ENCODE assay signal across 20 cellular contexts in the genomic region with DNA sequence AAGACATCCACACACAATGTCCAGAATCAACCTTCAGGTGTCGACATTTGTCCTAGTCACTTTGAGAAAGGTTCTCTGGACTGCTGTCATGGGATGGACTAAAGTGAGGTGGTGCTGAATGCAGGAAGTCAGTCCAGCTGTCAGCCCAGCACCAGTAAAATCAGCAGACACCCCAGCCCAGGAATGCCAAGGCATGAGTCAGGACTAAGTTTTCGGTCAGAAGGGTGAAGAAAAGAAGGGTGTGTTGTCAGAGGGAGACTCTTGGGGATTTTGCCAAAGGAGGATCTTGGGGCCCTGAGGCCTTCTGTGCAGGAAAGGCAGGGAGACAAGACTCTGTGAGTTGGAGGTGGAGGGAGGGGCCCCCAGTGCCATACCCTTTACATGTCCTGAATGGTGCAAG.
DNase-seq lines count a peak whose midpoint lies in the region; ATAC-seq and TF ChIP-seq lines count a peak whose summit lies in the region.
"Had no signal": no experiment of that assay in that cellular context is flagged by ENCODE, and none has a peak within 500 bp of the region (broad histone marks: within the 10 kb centered on the region; RNA-seq: fewer than 3 reads in every experiment).

No MANE protein-coding gene starts in this region.

- no peaks in the 10 kb centered on the region for H3K4me1 ChIP-seq in breast epithelium
- H3K4me1 ChIP-seq in PC-3 (ENCODE audit: insufficient read depth, low read length), result no peaks in the 10 kb centered on the region

- peaks cover 38% of the 10 kb centered on the region for H3K4me1 Mint-ChIP-seq in MCF 10A (ENCODE audit: insufficient read depth, unreplicated experiment)
- H3K4me1 Mint-ChIP-seq in activated T-cell treated with anti-CD3 and anti-CD28 coated beads, Interleukin-2, amount 50 U/mL, for 24 hours (ENCODE audit: low read depth), result no peaks in the 10 kb centered on the region
- no peaks in the 10 kb centered on the region for H3K4me1 Mint-ChIP-seq in CD4-positive, alpha-beta T cell (ENCODE audit: low read depth)
- H3K4me1 Mint-ChIP-seq: activated CD4-positive, alpha-beta T cell treated with anti-CD3 and anti-CD28 coated beads, Interleukin-2, amount 10 ng/mL, durations not matched to agents 24 days and 14 days; CD14-positive monocyte had no signal

- no peaks in the 10 kb centered on the region for H3K36me3 Mint-ChIP-seq in MCF 10A (ENCODE audit: insufficient read depth, unreplicated experiment)
- no peaks in the 10 kb centered on the region for H3K36me3 Mint-ChIP-seq in activated T-cell treated with anti-CD3 and anti-CD28 coated beads, Interleukin-2, amount 50 U/mL, for 24 hours (ENCODE audit: low read depth)
- no peaks in the 10 kb centered on the region for H3K36me3 Mint-ChIP-seq in CD4-positive, alpha-beta T cell (ENCODE audit: low read depth)
- H3K36me3 Mint-ChIP-seq: CD14-positive monocyte, neural progenitor cell had no signal

- POLR2A ChIA-PET in MCF 10A (lab: Yijun Ruan, JAX) (interaction anchor here (0.6 to 1.3 kb wide), 4 partner anchors 23 to 489 kb away, joined by 3 to 4 read pairs (median 3); a partner anchor contains a TSS), PC-3 (lab: Charles Lee; ENCODE audit: unreplicated experiment) (no interaction called here)
- POLR2A ChIA-PET in CD4-positive, alpha-beta T cell (lab: Charles Lee), result no interaction called here

- H3K27me3 Mint-ChIP-seq in MCF 10A (ENCODE audit: insufficient read depth, unreplicated experiment), result peaks cover 21% of the 10 kb centered on the region
- peaks cover 27% of the 10 kb centered on the region for H3K27me3 Mint-ChIP-seq in activated T-cell treated with anti-CD3 and anti-CD28 coated beads, Interleukin-2, amount 50 U/mL, for 24 hours
- peaks cover 48% of the 10 kb centered on the region for H3K27me3 Mint-ChIP-seq in CD4-positive, alpha-beta T cell

- intact Hi-C loops in MCF 10A (cut with micrococcal nuclease) (loop anchor here (2.0 to 5.0 kb wide), 2 partner anchors 37 to 111 kb away; no protein-coding TSS in a partner anchor), breast epithelium (cut with DNase I; ENCODE audit: low total_unique reads) (no loop called here), PC-3 (cut with micrococcal nuclease) (no loop called here)
- intact Hi-C loops in CD4-positive, alpha-beta T cell (cut with DNase I, micrococcal nuclease), result no loop called here

- no peak overlapping the region for H3K4me3 ChIP-seq in breast epithelium
- no peak overlapping the region for H3K4me3 ChIP-seq in PC-3 (ENCODE audit: low read length)
- no peak overlapping the region for H3K4me3 ChIP-seq in fibroblast of mammary gland (ENCODE audit: control insufficient read depth, low read depth, low read length)
- H3K4me3 ChIP-seq: neural progenitor cell had no signal

- DNase-seq in MCF 10A (ENCODE audit: unreplicated experiment) (peak; percentile 70), breast epithelium (ENCODE audit: low spot score in 2 of 2) (no peak), PC-3 (peak; percentile 31), fibroblast of mammary gland (ENCODE audit: low read depth) (peak; percentile 27), GM19238 (ENCODE audit: insufficient read length, low spot score) (no peak)
- no peak for DNase-seq in activated T-cell treated with anti-CD3 and anti-CD28 coated beads, Interleukin-2, amount 50 U/mL, for 24 hours
- no peak for DNase-seq in CD4-positive, alpha-beta T cell
- DNase-seq: activated CD4-positive, alpha-beta T cell treated with anti-CD3 and anti-CD28 coated beads, Interleukin-2, amount 10 ng/mL, durations not matched to agents 24 days and 14 days; activated CD8-positive, alpha-beta memory T cell treated with anti-CD3 and anti-CD28 coated beads, Interleukin-2, amount 50 U/mL, for 4 hours; activated gamma-delta T cell; left colon; NCI-H187; NCI-H345; RPMI8226; stimulated activated CD8-positive, alpha-beta memory T cell treated with anti-CD3 and anti-CD28 coated beads, Interleukin-4, amount 100 ng/mL, for 48 hours had no signal

- H3F3A ChIP-seq in PC-3 (ENCODE audit: low read length, unreplicated experiment), result no peaks in the 10 kb centered on the region

- H3K9me3 ChIP-seq in breast epithelium (no peaks in the 10 kb centered on the region), PC-3 (ENCODE audit: low read length) (no peaks in the 10 kb centered on the region)
- H3K9me3 ChIP-seq in CD4-positive, alpha-beta T cell (ENCODE audit: control insufficient read depth, low read length), result no peaks in the 10 kb centered on the region

- H3K9me2 ChIP-seq in PC-3 (replicated peaks; ENCODE audit: low read length), result no peaks in the 10 kb centered on the region

- no peaks in the 10 kb centered on the region for H4K20me1 ChIP-seq in PC-3 (ENCODE audit: low read length)

- H3K4me2 ChIP-seq in PC-3 (ENCODE audit: low read length), result no peak overlapping the region
- H3K4me2 ChIP-seq: neural progenitor cell had no signal

- H3K9me3 Mint-ChIP-seq in MCF 10A (ENCODE audit: unreplicated experiment), result peaks cover 4% of the 10 kb centered on the region
- no peaks in the 10 kb centered on the region for H3K9me3 Mint-ChIP-seq in activated T-cell treated with anti-CD3 and anti-CD28 coated beads, Interleukin-2, amount 50 U/mL, for 24 hours
- H3K9me3 Mint-ChIP-seq in CD4-positive, alpha-beta T cell, result no peaks in the 10 kb centered on the region
- H3K9me3 Mint-ChIP-seq: activated CD4-positive, alpha-beta T cell treated with anti-CD3 and anti-CD28 coated beads, Interleukin-2, amount 10 ng/mL, durations not matched to agents 24 days and 14 days; neural progenitor cell had no signal

- no peak for TF ChIP-seq POLR2A in breast epithelium (IDR thresholded peaks at IDR 0.05)

- CTCF ChIA-PET in MCF 10A (lab: Yijun Ruan, JAX) (interaction anchor here (1.0 to 1.7 kb wide), 3 partner anchors 15 to 135 kb away, joined by 3 to 5 read pairs (median 4); no protein-coding TSS in a partner anchor), PC-3 (lab: Charles Lee) (no interaction called here)
- CTCF ChIA-PET in CD4-positive, alpha-beta T cell (lab: Charles Lee), result no interaction called here

- H2AFZ ChIP-seq in PC-3 (ENCODE audit: low read length), result no peak overlapping the region
- H2AFZ ChIP-seq: neural progenitor cell had no signal

- H3K79me2 ChIP-seq in PC-3 (ENCODE audit: low read length), result no peaks in the 10 kb centered on the region

- BruUV-seq in MCF 10A (replicated peaks; lab: Mats Ljungman, UMichigan) (no TSS peak), PC-3 (replicated peaks; lab: Mats Ljungman, UMichigan) (no TSS peak)

- TF ChIP-seq CTCF in MCF 10A (IDR thresholded peaks at IDR 0.05; ENCODE audit: unreplicated experiment) (no peak), breast epithelium (IDR thresholded peaks at IDR 0.05) (no peak), PC-3 (conservative IDR thresholded peaks at IDR 0.05; ENCODE audit: low read depth, low read length) (no peak), fibroblast of mammary gland (conservative IDR thresholded peaks at IDR 0.05; ENCODE audit: control insufficient read depth, insufficient read depth, low read depth, low read length) (no peak)
- no peak for TF ChIP-seq CTCF in CD4-positive, alpha-beta T cell (IDR thresholded peaks at IDR 0.05)

- H3K4me3 Mint-ChIP-seq in MCF 10A (ENCODE audit: unreplicated experiment), result no peak overlapping the region
- H3K4me3 Mint-ChIP-seq in activated T-cell treated with anti-CD3 and anti-CD28 coated beads, Interleukin-2, amount 50 U/mL, for 24 hours, result no peak overlapping the region
- H3K4me3 Mint-ChIP-seq in CD4-positive, alpha-beta T cell, result no peak overlapping the region
- H3K4me3 Mint-ChIP-seq: activated CD4-positive, alpha-beta T cell treated with anti-CD3 and anti-CD28 coated beads, Interleukin-2, amount 10 ng/mL, durations not matched to agents 24 days and 14 days; CD14-positive monocyte; neural progenitor cell had no signal

- no peak overlapping the region for H3K27ac ChIP-seq in breast epithelium
- H3K27ac ChIP-seq in PC-3 (ENCODE audit: low read length), result no peak overlapping the region
- no peak overlapping the region for H3K27ac ChIP-seq in CD4-positive, alpha-beta T cell (ENCODE audit: low read depth, low read length)
- H3K27ac ChIP-seq: 22Rv1, neural progenitor cell had no signal

- no peak overlapping the region for H3K9ac ChIP-seq in PC-3 (ENCODE audit: low read length)
- H3K9ac ChIP-seq: neural progenitor cell had no signal

- peak overlapping the region; percentile 40 for H3K27ac Mint-ChIP-seq in MCF 10A (ENCODE audit: low read depth, unreplicated experiment)
- H3K27ac Mint-ChIP-seq in activated T-cell treated with anti-CD3 and anti-CD28 coated beads, Interleukin-2, amount 50 U/mL, for 24 hours, result no peak overlapping the region
- H3K27ac Mint-ChIP-seq in CD4-positive, alpha-beta T cell, result no peak overlapping the region
- H3K27ac Mint-ChIP-seq: activated CD4-positive, alpha-beta T cell treated with anti-CD3 and anti-CD28 coated beads, Interleukin-2, amount 10 ng/mL, durations not matched to agents 24 days and 14 days; CD14-positive monocyte; neural progenitor cell had no signal

- H3K36me3 ChIP-seq in breast epithelium, result no peaks in the 10 kb centered on the region
- no peaks in the 10 kb centered on the region for H3K36me3 ChIP-seq in PC-3 (ENCODE audit: low read depth, low read length)
- H3K36me3 ChIP-seq: neural progenitor cell had no signal

- peaks cover 0 to 3% of the 10 kb centered on the region in 2 donors for H3K27me3 ChIP-seq in breast epithelium
- H3K27me3 ChIP-seq in PC-3 (ENCODE audit: low read length), result no peaks in the 10 kb centered on the region
- peaks cover 8% of the 10 kb centered on the region for H3K27me3 ChIP-seq in CD4-positive, alpha-beta T cell (ENCODE audit: control insufficient read depth, insufficient read depth, low read length)

- ATAC-seq in PC-3 (peak; percentile 31; the same call in 1 of the 2 replicates), GM19455 (IDR thresholded peaks at IDR 0.05; ENCODE audit: unreplicated experiment) (no peak)
- no peak for ATAC-seq in CD4-positive, alpha-beta T cell (ENCODE audit: poor library complexity)
- ATAC-seq: HCT116, left colon had no signal

Comparison
In these comparisons a context has a peak if more than half of its experiments do, and no peak if none do; other contexts are left out.
1. DNase-seq: peak in MCF 10A (single experiment), PC-3 (single experiment) and fibroblast of mammary gland (single experiment); none in breast epithelium (0 of 2), activated T-cell treated with anti-CD3 and anti-CD28 coated beads, Interleukin-2, amount 50 U/mL, for 24 hours (single experiment), GM19238 (single experiment) and CD4-positive, alpha-beta T cell (0 of 10).